Comparison of ENCODE assay signal across 1 cellular context in the genomic region with DNA sequence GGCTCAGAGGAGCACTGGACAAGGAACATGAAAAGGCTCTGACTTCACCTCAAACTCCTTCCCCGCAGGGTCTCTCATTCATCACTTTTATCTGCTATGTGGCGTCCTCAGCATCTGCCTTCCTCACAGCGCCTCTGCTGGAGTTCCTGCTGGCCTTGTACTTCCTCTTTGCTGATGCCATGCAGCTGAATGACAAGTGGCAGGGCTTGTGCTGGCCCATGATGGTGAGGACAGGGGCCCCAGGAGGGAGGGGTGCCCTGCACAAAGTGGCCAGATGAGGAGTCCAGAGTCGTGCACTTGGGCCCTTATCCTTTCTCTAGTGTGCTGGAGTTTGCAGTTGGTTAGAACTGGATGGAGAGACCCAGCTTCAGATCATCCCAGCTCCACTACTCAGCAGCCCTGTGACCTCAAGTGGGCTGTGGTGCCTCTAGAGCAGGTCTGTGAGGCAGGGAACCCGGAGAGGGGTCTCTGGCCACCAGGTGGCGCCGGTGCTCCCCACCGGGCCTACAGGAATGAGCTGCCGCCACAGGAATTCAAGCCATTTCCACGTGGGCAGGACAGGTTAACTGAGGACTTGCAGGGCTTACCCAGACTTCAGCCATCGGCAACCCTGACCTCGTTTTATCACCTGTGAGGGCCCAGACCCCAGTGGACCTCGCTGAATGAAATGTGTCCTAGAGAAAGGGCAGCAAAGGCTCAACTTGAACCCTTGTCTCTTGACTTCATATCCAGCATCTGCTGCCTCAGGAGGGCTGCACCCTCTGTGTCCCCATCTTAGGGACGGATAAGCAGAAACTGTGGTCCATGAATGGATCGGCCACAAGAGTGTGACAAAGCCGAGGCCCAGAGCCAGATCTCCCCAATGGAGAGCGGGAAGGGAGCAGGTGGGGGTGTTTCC.
TF ChIP-seq lines count a peak whose summit lies in the region.

No MANE protein-coding gene starts in this region.

TF ChIP-seq in HepG2, 621 proteins besides CTCF, POLR2A, EP300 and RAD21 (continued from another document and continues in another):
- TF ChIP-seq MXD3 (CRISPR knock-in tag; IDR thresholded peaks at IDR 0.05) (peak; percentile 70; the same call in 1 of the 2 replicates), ZNF569 (CRISPR knock-in tag; IDR thresholded peaks at IDR 0.05; ENCODE audit: borderline replicate concordance) (no peak), AGO1 (IDR thresholded peaks at IDR 0.05; ENCODE audit: low read depth, low read length, poor library complexity, severe bottlenecking) (no peak), MEF2D (CRISPR knock-in tag; IDR thresholded peaks at IDR 0.05) (peak; percentile 60; the same call in 1 of the 2 replicates), ZNF83 (CRISPR knock-in tag; IDR thresholded peaks at IDR 0.05; ENCODE audit: borderline replicate concordance) (peak; percentile 94; the same call in 1 of the 2 replicates), SP2 (CRISPR knock-in tag; IDR thresholded peaks at IDR 0.05) (no peak), REXO4 (CRISPR knock-in tag; IDR thresholded peaks at IDR 0.05; ENCODE audit: borderline replicate concordance) (no peak), SIN3A (IDR thresholded peaks at IDR 0.05; ENCODE audit: borderline replicate concordance, low read depth, low read length) (no peak), POLR2AphosphoS2 (IDR thresholded peaks at IDR 0.05; ENCODE audit: low read depth, low read length) (no peak), ZSCAN30 (CRISPR knock-in tag; IDR thresholded peaks at IDR 0.05) (no peak), KLF9 (CRISPR knock-in tag; IDR thresholded peaks at IDR 0.05; ENCODE audit: low read depth) (no peak), SAFB2 (CRISPR knock-in tag; IDR thresholded peaks at IDR 0.05; ENCODE audit: borderline replicate concordance, low read depth) (no peak), KLF16 (CRISPR knock-in tag; IDR thresholded peaks at IDR 0.05) (peak in 1 of 2 experiments; percentile 87; a peak in 2 of 4 replicates), NFRKB (IDR thresholded peaks at IDR 0.05) (no peak), SAP130 (CRISPR knock-in tag; IDR thresholded peaks at IDR 0.05; ENCODE audit: low read depth) (peak; percentile 91), FOSL2 (CRISPR knock-in tag; IDR thresholded peaks at IDR 0.05) (peak; percentile 56), THAP11 (CRISPR knock-in tag; IDR thresholded peaks at IDR 0.05) (peak; percentile 49; the same call in 1 of the 2 replicates), ZNF12 (CRISPR knock-in tag; IDR thresholded peaks at IDR 0.05) (peak; percentile 61), E2F1 (CRISPR knock-in tag; IDR thresholded peaks at IDR 0.05) (no peak; the same call in 1 of the 2 replicates), FIP1L1 (IDR thresholded peaks at IDR 0.05; ENCODE audit: borderline replicate concordance, insufficient read depth, low read depth, low read length) (no peak), ZNF746 (CRISPR knock-in tag; IDR thresholded peaks at IDR 0.05) (0 out of 2 replicates have a peak, but pooled peaks have one; percentile 58), SP4 (CRISPR knock-in tag; IDR thresholded peaks at IDR 0.05) (0 out of 2 replicates have a peak, but pooled peaks have one; percentile 32), YEATS4 (CRISPR knock-in tag; IDR thresholded peaks at IDR 0.05; ENCODE audit: borderline replicate concordance) (peak; percentile 54; the same call in 1 of the 2 replicates), ZBTB20 (CRISPR knock-in tag; IDR thresholded peaks at IDR 0.05; ENCODE audit: borderline replicate concordance, low read depth) (no peak; the same call in 1 of the 2 replicates), ZNF282 (IDR thresholded peaks at IDR 0.05; ENCODE audit: partially characterized antibody) (no peak), GPBP1L1 (CRISPR knock-in tag; IDR thresholded peaks at IDR 0.05) (no peak), NCOA5 (CRISPR knock-in tag; IDR thresholded peaks at IDR 0.05) (no peak), ISX (CRISPR knock-in tag; conservative IDR thresholded peaks at IDR 0.05) (no peak), ATF4 (CRISPR knock-in tag; IDR thresholded peaks at IDR 0.05) (peak in 1 of 2 experiments; percentile 28; a peak in 1 of 4 replicates), MED8 (CRISPR knock-in tag; IDR thresholded peaks at IDR 0.05; ENCODE audit: insufficient replicate concordance) (no peak), ZBTB46 (CRISPR knock-in tag; IDR thresholded peaks at IDR 0.05; ENCODE audit: borderline replicate concordance) (no peak), PHB2 (IDR thresholded peaks at IDR 0.05; ENCODE audit: partially characterized antibody) (no peak), SMC3 (IDR thresholded peaks at IDR 0.05; ENCODE audit: low read length) (peak; percentile 65), WIZ (CRISPR knock-in tag; IDR thresholded peaks at IDR 0.05) (no peak), KLF11 (CRISPR knock-in tag; IDR thresholded peaks at IDR 0.05) (peak; percentile 83; the same call in 1 of the 2 replicates), KDM5A (IDR thresholded peaks at IDR 0.05; ENCODE audit: borderline replicate concordance, low read length) (no peak), MTF2 (CRISPR knock-in tag; IDR thresholded peaks at IDR 0.05; ENCODE audit: borderline replicate concordance) (0 out of 2 replicates have a peak, but pooled peaks have one; percentile 52), ZNF251 (CRISPR knock-in tag; IDR thresholded peaks at IDR 0.05) (no peak), IKZF4 (CRISPR knock-in tag; IDR thresholded peaks at IDR 0.05; ENCODE audit: borderline replicate concordance, low read depth, not compliant biosample characterization) (peak; percentile 77)
- TF ChIP-seq, protein P1, sequence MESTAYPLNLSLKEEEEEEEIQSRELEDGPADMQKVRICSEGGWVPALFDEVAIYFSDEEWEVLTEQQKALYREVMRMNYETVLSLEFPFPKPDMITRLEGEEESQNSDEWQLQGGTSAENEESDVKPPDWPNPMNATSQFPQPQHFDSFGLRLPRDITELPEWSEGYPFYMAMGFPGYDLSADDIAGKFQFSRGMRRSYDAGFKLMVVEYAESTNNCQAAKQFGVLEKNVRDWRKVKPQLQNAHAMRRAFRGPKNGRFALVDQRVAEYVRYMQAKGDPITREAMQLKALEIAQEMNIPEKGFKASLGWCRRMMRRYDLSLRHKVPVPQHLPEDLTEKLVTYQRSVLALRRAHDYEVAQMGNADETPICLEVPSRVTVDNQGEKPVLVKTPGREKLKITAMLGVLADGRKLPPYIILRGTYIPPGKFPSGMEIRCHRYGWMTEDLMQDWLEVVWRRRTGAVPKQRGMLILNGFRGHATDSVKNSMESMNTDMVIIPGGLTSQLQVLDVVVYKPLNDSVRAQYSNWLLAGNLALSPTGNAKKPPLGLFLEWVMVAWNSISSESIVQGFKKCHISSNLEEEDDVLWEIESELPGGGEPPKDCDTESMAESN (CRISPR knock-in tag; conservative IDR thresholded peaks at IDR 0.05) = no peak
- TF ChIP-seq, protein P2, sequence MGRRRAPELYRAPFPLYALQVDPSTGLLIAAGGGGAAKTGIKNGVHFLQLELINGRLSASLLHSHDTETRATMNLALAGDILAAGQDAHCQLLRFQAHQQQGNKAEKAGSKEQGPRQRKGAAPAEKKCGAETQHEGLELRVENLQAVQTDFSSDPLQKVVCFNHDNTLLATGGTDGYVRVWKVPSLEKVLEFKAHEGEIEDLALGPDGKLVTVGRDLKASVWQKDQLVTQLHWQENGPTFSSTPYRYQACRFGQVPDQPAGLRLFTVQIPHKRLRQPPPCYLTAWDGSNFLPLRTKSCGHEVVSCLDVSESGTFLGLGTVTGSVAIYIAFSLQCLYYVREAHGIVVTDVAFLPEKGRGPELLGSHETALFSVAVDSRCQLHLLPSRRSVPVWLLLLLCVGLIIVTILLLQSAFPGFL (CRISPR knock-in tag; IDR thresholded peaks at IDR 0.05) = no peak
- TF ChIP-seq, protein P3, sequence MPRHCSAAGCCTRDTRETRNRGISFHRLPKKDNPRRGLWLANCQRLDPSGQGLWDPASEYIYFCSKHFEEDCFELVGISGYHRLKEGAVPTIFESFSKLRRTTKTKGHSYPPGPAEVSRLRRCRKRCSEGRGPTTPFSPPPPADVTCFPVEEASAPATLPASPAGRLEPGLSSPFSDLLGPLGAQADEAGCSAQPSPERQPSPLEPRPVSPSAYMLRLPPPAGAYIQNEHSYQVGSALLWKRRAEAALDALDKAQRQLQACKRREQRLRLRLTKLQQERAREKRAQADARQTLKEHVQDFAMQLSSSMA (CRISPR knock-in tag; IDR thresholded peaks at IDR 0.05) = peak; percentile 87; the same call in 1 of the 2 replicates
- TF ChIP-seq, protein P4, sequence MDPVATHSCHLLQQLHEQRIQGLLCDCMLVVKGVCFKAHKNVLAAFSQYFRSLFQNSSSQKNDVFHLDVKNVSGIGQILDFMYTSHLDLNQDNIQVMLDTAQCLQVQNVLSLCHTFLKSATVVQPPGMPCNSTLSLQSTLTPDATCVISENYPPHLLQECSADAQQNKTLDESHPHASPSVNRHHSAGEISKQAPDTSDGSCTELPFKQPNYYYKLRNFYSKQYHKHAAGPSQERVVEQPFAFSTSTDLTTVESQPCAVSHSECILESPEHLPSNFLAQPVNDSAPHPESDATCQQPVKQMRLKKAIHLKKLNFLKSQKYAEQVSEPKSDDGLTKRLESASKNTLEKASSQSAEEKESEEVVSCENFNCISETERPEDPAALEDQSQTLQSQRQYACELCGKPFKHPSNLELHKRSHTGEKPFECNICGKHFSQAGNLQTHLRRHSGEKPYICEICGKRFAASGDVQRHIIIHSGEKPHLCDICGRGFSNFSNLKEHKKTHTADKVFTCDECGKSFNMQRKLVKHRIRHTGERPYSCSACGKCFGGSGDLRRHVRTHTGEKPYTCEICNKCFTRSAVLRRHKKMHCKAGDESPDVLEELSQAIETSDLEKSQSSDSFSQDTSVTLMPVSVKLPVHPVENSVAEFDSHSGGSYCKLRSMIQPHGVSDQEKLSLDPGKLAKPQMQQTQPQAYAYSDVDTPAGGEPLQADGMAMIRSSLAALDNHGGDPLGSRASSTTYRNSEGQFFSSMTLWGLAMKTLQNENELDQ (CRISPR knock-in tag; IDR thresholded peaks at IDR 0.05; ENCODE audit: borderline replicate concordance) = no peak
- TF ChIP-seq, protein P5, sequence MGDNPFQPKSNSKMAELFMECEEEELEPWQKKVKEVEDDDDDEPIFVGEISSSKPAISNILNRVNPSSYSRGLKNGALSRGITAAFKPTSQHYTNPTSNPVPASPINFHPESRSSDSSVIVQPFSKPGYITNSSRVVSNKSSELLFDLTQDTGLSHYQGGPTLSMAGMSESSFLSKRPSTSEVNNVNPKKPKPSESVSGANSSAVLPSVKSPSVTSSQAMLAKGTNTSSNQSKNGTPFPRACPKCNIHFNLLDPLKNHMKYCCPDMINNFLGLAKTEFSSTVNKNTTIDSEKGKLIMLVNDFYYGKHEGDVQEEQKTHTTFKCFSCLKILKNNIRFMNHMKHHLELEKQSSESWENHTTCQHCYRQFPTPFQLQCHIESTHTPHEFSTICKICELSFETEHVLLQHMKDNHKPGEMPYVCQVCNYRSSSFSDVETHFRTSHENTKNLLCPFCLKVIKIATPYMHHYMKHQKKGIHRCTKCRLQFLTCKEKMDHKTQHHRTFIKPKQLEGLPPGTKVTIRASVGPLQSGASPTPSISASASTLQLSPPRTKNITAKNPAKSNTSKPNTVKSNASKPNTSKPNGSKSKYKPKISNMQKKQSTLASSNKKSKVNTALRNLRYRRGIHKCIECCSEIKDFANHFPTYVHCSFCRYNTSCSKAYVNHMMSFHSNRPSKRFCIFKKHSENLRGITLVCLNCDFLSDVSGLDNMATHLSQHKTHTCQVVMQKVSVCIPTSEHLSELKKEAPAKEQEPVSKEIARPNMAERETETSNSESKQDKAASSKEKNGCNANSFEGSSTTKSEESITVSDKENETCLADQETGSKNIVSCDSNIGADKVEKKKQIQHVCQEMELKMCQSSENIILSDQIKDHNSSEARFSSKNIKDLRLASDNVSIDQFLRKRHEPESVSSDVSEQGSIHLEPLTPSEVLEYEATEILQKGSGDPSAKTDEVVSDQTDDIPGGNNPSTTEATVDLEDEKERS (CRISPR knock-in tag; IDR thresholded peaks at IDR 0.05) = peak; percentile 86
